ENCODE assay signal across 19 cellular contexts in the genomic region with DNA sequence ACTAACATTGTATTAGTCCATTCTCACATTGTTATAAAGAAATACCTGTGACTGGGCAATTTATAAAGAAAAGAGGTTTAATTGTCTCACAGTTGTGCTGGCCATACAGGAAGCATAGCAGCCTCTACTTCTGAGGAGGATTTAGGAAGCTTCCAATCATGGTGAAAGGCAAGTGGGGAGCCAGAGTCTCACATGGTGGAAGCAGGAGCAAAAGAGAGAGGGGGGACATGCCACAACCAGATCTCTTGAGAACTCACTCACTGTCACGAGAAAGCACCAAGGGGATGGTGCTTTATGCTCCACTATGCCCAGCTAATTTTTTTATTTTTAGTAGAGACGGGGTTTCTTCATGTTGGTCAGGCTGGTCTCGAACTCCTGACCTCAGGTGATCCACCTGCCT. TPM values are rescaled to one million over a fixed set of nuclear protein-coding genes. Genes with fewer than 3 reads are reported as not detected.
"Had no signal": no experiment of that assay in that cellular context is flagged by ENCODE, and none has a peak within 500 bp of the region (broad histone marks: within the 10 kb centered on the region; RNA-seq: fewer than 3 reads in every experiment).

No MANE protein-coding gene starts in this region.

- H3K4me1 ChIP-seq: esophagus muscularis mucosa, foreskin keratinocyte, gastroesophageal sphincter, heart left ventricle, left lung, lower lobe of right lung had no signal

- H3K4me3 Mint-ChIP-seq: mesothelial cell of epicardium had no signal

- ATAC-seq: foreskin keratinocyte, gastroesophageal sphincter, heart left ventricle, left cardiac atrium, left lung, left ventricle myocardium superior, lower lobe of right lung, mucosa of descending colon had no signal

- DNase-seq: dermis blood vessel endothelial cell; dorsolateral prefrontal cortex; effector CD4-positive, alpha-beta T cell; effector memory CD4-positive, alpha-beta T cell; foreskin keratinocyte; heart left ventricle; left cardiac atrium; left lung; left ventricle myocardium superior; lower lobe of right lung; mesenchymal stem cell; mucosa of descending colon; naive B cell had no signal

- H3K27ac ChIP-seq: coronary artery, dorsolateral prefrontal cortex, esophagus muscularis mucosa, foreskin keratinocyte, gastroesophageal sphincter, heart left ventricle, hepatocyte, left lung, lower lobe of right lung had no signal

- H3K4me1 Mint-ChIP-seq: mesothelial cell of epicardium had no signal

- H3K27me3 Mint-ChIP-seq: naive B cell had no signal

- H3K27me3 ChIP-seq: dorsolateral prefrontal cortex, esophagus muscularis mucosa, foreskin keratinocyte, gastroesophageal sphincter, heart left ventricle, hepatocyte, left lung had no signal

- H3K27ac Mint-ChIP-seq: mesothelial cell of epicardium had no signal

- H3K4me3 ChIP-seq: coronary artery, dorsolateral prefrontal cortex, esophagus muscularis mucosa, gastroesophageal sphincter, heart left ventricle, hepatocyte, left lung, lower lobe of right lung, mucosa of descending colon had no signal

RNA-seq across cellular contexts. Expression of gene AGAP2, which starts 31.3 kb away (rescaled TPM):
- total RNA-seq: kidney epithelial cell had no signal
